Comparison of ENCODE assay signal across 11 cellular contexts in the genomic region with DNA sequence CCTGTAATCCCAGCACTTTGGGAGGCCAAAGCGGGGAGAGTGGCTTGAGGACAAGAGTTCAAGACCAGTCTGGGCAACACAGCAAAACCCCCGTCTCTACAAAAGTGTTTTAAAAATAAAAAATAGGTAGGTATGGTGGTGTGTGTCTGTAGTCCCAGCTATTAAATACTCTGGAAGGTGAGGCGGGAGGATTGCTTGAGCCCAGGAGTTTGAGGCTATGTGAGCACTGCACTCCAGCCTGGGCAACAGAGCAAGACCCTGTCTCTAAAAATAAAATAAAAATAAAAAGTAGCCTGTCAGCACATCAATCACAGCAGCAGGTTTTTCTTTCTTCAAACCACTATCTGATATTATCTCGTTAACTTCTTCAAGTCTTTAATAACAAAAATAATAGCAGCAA. TPM values are rescaled to one million over a fixed set of nuclear protein-coding genes. Genes with fewer than 3 reads are reported as not detected.
A peak's percentile ranks its signal among the peaks of the same experiment; 100 is the strongest.
DNase-seq lines count a peak whose midpoint lies in the region; ATAC-seq and TF ChIP-seq lines count a peak whose summit lies in the region.
"Had no signal": no experiment of that assay in that cellular context is flagged by ENCODE, and none has a peak within 500 bp of the region (broad histone marks: within the 10 kb centered on the region; RNA-seq: fewer than 3 reads in every experiment).

No MANE protein-coding gene starts in this region.

- in situ Hi-C loops in gastrocnemius medialis (cut with MboI; ENCODE audit: low sequenced_read_pairs in 4 of 4), result no loop called here

- H3K4me3 Mint-ChIP-seq in T-helper 1 cell treated with Interleukin-12 subunit alpha and Interleukin-12 subunit beta and Interleukin-4 antibody, amounts not matched to agents 30 μg/mL and 1 μg/mL, for 36 hours, result peak overlapping the region; percentile 97
- peak overlapping the region; percentile 92 for H3K4me3 Mint-ChIP-seq in WTC11

- CTCF ChIA-PET in WTC11 (lab: Charles Lee), result no interaction called here

- H3K36me3 Mint-ChIP-seq in T-helper 1 cell treated with Interleukin-12 subunit alpha and Interleukin-12 subunit beta and Interleukin-4 antibody, amounts not matched to agents 30 μg/mL and 1 μg/mL, for 36 hours (ENCODE audit: low read depth), result no peaks in the 10 kb centered on the region
- no peaks in the 10 kb centered on the region for H3K36me3 Mint-ChIP-seq in WTC11

- peak overlapping the region; percentile 75 for H3K4me3 ChIP-seq in fibroblast of pulmonary artery (replicated peaks; ENCODE audit: low read depth, low read length)
- H3K4me3 ChIP-seq in gastrocnemius medialis, result peak overlapping the region; percentile 65 to 79 (median 68)

- H3K36me3 ChIP-seq in gastrocnemius medialis, result no peaks in the 10 kb centered on the region

- H3K9me3 Mint-ChIP-seq in T-helper 1 cell treated with Interleukin-12 subunit alpha and Interleukin-12 subunit beta and Interleukin-4 antibody, amounts not matched to agents 30 μg/mL and 1 μg/mL, for 36 hours, result no peaks in the 10 kb centered on the region
- no peaks in the 10 kb centered on the region for H3K9me3 Mint-ChIP-seq in WTC11

- peak overlapping the region in 3 of 4 donors; percentile 89 to 92 (median 91) for H3K27ac ChIP-seq in gastrocnemius medialis

- no peak for TF ChIP-seq POLR2A in gastrocnemius medialis (IDR thresholded peaks at IDR 0.05)

- intact Hi-C loops in gastrocnemius medialis (cut with DNase I; ENCODE audit: low total_unique reads), result loop anchor here (2.0 to 10.0 kb wide), 2 partner anchors 17 to 1553 kb away; partner anchors contain the start of gene METTL9

- no peak for ATAC-seq in WTC11
- no peak for ATAC-seq in gastrocnemius medialis

- POLR2A ChIA-PET in WTC11 (lab: Charles Lee), result no interaction called here

- H3K4me1 Mint-ChIP-seq in T-helper 1 cell treated with Interleukin-12 subunit alpha and Interleukin-12 subunit beta and Interleukin-4 antibody, amounts not matched to agents 30 μg/mL and 1 μg/mL, for 36 hours (ENCODE audit: low read depth), result peaks cover 23% of the 10 kb centered on the region
- H3K4me1 Mint-ChIP-seq in WTC11, result peaks cover 62% of the 10 kb centered on the region

- no peak for TF ChIP-seq CTCF in WTC11 (IDR thresholded peaks at IDR 0.05)
- TF ChIP-seq CTCF in fibroblast of pulmonary artery (IDR thresholded peaks at IDR 0.05; ENCODE audit: low read length, missing control alignments), result no peak
- no peak for TF ChIP-seq CTCF in gastrocnemius medialis (IDR thresholded peaks at IDR 0.05 in 4 of 5, conservative IDR thresholded peaks at IDR 0.05 in 1 of 5)

- H3K27me3 ChIP-seq in gastrocnemius medialis, result no peaks in the 10 kb centered on the region

- H3K4me1 ChIP-seq in gastrocnemius medialis, result peaks cover 39 to 42% of the 10 kb centered on the region in 2 donors

- DNase-seq in T-helper 1 cell (no peak), WTC11 (ENCODE audit: low spot score) (no peak), fibroblast of pulmonary artery (ENCODE audit: low read depth) (no peak), gastrocnemius medialis (no peak), ecto neural progenitor cell (ENCODE audit: low spot score) (no peak), EL (no peak), HCEC 1CT (no peak)
- DNase-seq: 8988T, NCI-H1092 had no signal

- H3K27ac Mint-ChIP-seq in T-helper 1 cell treated with Interleukin-12 subunit alpha and Interleukin-12 subunit beta and Interleukin-4 antibody, amounts not matched to agents 30 μg/mL and 1 μg/mL, for 36 hours, result no peak overlapping the region
- no peak overlapping the region for H3K27ac Mint-ChIP-seq in WTC11

- no peaks in the 10 kb centered on the region for H3K9me3 ChIP-seq in gastrocnemius medialis

- no peaks in the 10 kb centered on the region for H3K27me3 Mint-ChIP-seq in T-helper 1 cell treated with Interleukin-12 subunit alpha and Interleukin-12 subunit beta and Interleukin-4 antibody, amounts not matched to agents 30 μg/mL and 1 μg/mL, for 36 hours (ENCODE audit: low read depth)
- H3K27me3 Mint-ChIP-seq in WTC11 (ENCODE audit: low read depth), result peaks cover 17% of the 10 kb centered on the region

TF ChIP-seq in WTC11, 78 proteins besides CTCF, POLR2A, EP300 and RAD21:
- no peak for TF ChIP-seq ZNF138 (CRISPR knock-in tag; conservative IDR thresholded peaks at IDR 0.05)
- 0 out of 2 replicates have a peak, but pooled peaks have one; percentile 32 for TF ChIP-seq ZNF121 (CRISPR knock-in tag; IDR thresholded peaks at IDR 0.05)
- no peak for TF ChIP-seq ZBTB43 (CRISPR knock-in tag; IDR thresholded peaks at IDR 0.05)

RNA-seq across cellular contexts. Expression of gene USP31, which starts 1.6 kb away (rescaled TPM):
- total RNA-seq in WTC11 (2021), result 13.3 to 17.4 TPM (median 13.7 TPM) in 3 replicates
- total RNA-seq in gastrocnemius medialis, result 10 to 100 TPM; 13.2 to 23.3 (median 18.7) TPM

RNA-seq across cellular contexts. Expression of gene SCNN1G, which starts 34.9 kb away (rescaled TPM):
- total RNA-seq in WTC11 (2021) (0.78 to 1.3 TPM (median 0.80 TPM) in 3 replicates), gastrocnemius medialis (under 1 TPM in 1 of 4 donors, not detected in 3; 0.58 TPM)
- total RNA-seq: T-helper 2 cell treated with Interferon-gamma antibody and Interleukin-4, amounts not matched to agents 100 ng/mL and 5 ng/mL, for 36 hours had no signal
